In the genomic region with DNA sequence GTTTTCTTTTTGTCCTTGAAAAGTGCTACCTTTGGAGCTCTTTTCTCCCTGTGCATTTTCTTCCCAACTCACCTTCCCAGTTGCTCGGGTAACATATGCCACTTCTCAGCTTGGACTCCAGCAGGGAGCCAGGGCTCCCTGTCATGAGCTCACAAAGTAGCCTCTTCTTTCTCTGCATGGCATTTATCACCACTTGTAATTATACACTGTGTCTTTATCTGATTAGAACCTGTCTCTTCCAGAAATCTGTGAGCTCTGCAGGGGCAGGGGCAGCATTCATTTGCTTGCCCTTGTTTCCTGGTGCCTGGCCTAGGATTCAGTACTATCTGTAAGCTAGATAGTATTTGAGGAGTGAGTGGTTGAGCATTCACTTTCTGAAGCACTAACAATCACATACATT, we compare ENCODE assay signal across 16 cellular contexts.
A peak's percentile ranks its signal among the peaks of the same experiment; 100 is the strongest.
DNase-seq lines count a peak whose midpoint lies in the region; TF ChIP-seq lines count a peak whose summit lies in the region.
"Had no signal": no experiment of that assay in that cellular context is flagged by ENCODE, and none has a peak within 500 bp of the region (broad histone marks: within the 10 kb centered on the region; RNA-seq: fewer than 3 reads in every experiment).

No MANE protein-coding gene starts in this region.

- H4K5ac ChIP-seq in mesendoderm (ENCODE audit: low read length), result no peak overlapping the region

- no peak overlapping the region for H2AK5ac ChIP-seq in mesendoderm (ENCODE audit: low read length)

- H3K23ac ChIP-seq in mesendoderm (ENCODE audit: low read length), result no peak overlapping the region

- no peak overlapping the region for H4K8ac ChIP-seq in mesendoderm (ENCODE audit: low read depth, low read length)

- H3K18ac ChIP-seq in mesendoderm (ENCODE audit: low read length), result no peak overlapping the region

- no peak for TF ChIP-seq CTCF in coronary artery (IDR thresholded peaks at IDR 0.05)

- H3K4me3 ChIP-seq in mesendoderm (ENCODE audit: low read length) (no peak overlapping the region), coronary artery (no peak overlapping the region)
- H3K4me3 ChIP-seq: A549; BLaER1 treated with 17β-estradiol and CSF1 and Interleukin-3, amounts not matched to agents 10 nM and 100 nM; SK-N-MC had no signal

- WGBS in mesendoderm (ENCODE audit: extremely low coverage, insufficient coverage, low lambda C conversion rate), result no CpG with 5 or more reads among the region's 1 CpG

- H3K4ac ChIP-seq in mesendoderm (ENCODE audit: low read depth, low read length), result no peak overlapping the region

- DNase-seq in NCI-H2107 treated with DMSO at 0.1 percent for 48 hours (lab: John Stamatoyannopoulos, UW; ENCODE audit: unreplicated experiment), result peak; percentile 39
- no peak for DNase-seq in NCI-H2107 (lab: John Stamatoyannopoulos, UW)
- peak; percentile 63 to 92 (median 70) for DNase-seq in NCI-H1417 (lab: John Stamatoyannopoulos, UW)
- DNase-seq in NCI-H2227 treated with DMSO at 0.1 percent for 48 hours (lab: John Stamatoyannopoulos, UW), result peak; percentile 49
- peak; percentile 91 for DNase-seq in mesendoderm
- DNase-seq in coronary artery (ENCODE audit: low spot score), result no peak
- DNase-seq in AML-193 (lab: John Stamatoyannopoulos, UW), result no peak
- DNase-seq: CD8-positive, alpha-beta T cell; DND-41; KBM-7; NCI-H2029; NCI-H510A; Right ventricle myocardium superior had no signal

- no peak overlapping the region for H3K56ac ChIP-seq in mesendoderm (ENCODE audit: low read length)

- no peaks in the 10 kb centered on the region for H3K36me3 ChIP-seq in mesendoderm (ENCODE audit: control insufficient read depth, insufficient read depth, low read length)
- H3K36me3 ChIP-seq: BLaER1 treated with 17β-estradiol and CSF1 and Interleukin-3, amounts not matched to agents 10 nM and 100 nM had no signal

- H3K4me2 ChIP-seq in mesendoderm (ENCODE audit: low read length), result no peak overlapping the region
- H3K4me2 ChIP-seq: A549; BLaER1 treated with 17β-estradiol and CSF1 and Interleukin-3, amounts not matched to agents 10 nM and 100 nM had no signal

- H3K27ac ChIP-seq in mesendoderm (ENCODE audit: low read depth, low read length) (no peak overlapping the region), coronary artery (no peak overlapping the region)
- H3K27ac ChIP-seq: A549; BLaER1 treated with 17β-estradiol and CSF1 and Interleukin-3, amounts not matched to agents 10 nM and 100 nM; SK-N-MC had no signal

- no peaks in the 10 kb centered on the region for H3K4me1 ChIP-seq in mesendoderm (ENCODE audit: control insufficient read depth, low read depth, low read length)
- H3K4me1 ChIP-seq: A549; BLaER1 treated with 17β-estradiol and CSF1 and Interleukin-3, amounts not matched to agents 10 nM and 100 nM had no signal

- H3K79me2 ChIP-seq in mesendoderm (ENCODE audit: control insufficient read depth, insufficient read depth, low read length), result no peaks in the 10 kb centered on the region

- H2BK120ac ChIP-seq in mesendoderm (ENCODE audit: low read depth, low read length), result no peak overlapping the region

- no peak overlapping the region for H2BK5ac ChIP-seq in mesendoderm (ENCODE audit: low read length)

- H2BK15ac ChIP-seq in mesendoderm (replicated peaks; ENCODE audit: low read depth), result no peak overlapping the region

- H3K27me3 ChIP-seq in mesendoderm (ENCODE audit: insufficient read depth, low read length, poor library complexity), result no peaks in the 10 kb centered on the region
- H3K27me3 ChIP-seq: BLaER1 treated with 17β-estradiol and CSF1 and Interleukin-3, amounts not matched to agents 10 nM and 100 nM had no signal

- H3K9ac ChIP-seq in mesendoderm (ENCODE audit: low read length), result no peak overlapping the region
- H3K9ac ChIP-seq: BLaER1 treated with 17β-estradiol and CSF1 and Interleukin-3, amounts not matched to agents 10 nM and 100 nM had no signal

- no peaks in the 10 kb centered on the region for H3K79me1 ChIP-seq in mesendoderm (ENCODE audit: low read length)

Comparison
In these comparisons a context has a peak if more than half of its experiments do, and no peak if none do; other contexts are left out.
1. DNase-seq: peak in NCI-H2107 treated with DMSO at 0.1 percent for 48 hours (single experiment), NCI-H1417 (3 of 3), NCI-H2227 treated with DMSO at 0.1 percent for 48 hours (single experiment) and mesendoderm (single experiment); none in NCI-H2107 (single experiment), coronary artery (single experiment) and AML-193 (0 of 2).